ENCODE assay signal across 9 cellular contexts in the genomic region with DNA sequence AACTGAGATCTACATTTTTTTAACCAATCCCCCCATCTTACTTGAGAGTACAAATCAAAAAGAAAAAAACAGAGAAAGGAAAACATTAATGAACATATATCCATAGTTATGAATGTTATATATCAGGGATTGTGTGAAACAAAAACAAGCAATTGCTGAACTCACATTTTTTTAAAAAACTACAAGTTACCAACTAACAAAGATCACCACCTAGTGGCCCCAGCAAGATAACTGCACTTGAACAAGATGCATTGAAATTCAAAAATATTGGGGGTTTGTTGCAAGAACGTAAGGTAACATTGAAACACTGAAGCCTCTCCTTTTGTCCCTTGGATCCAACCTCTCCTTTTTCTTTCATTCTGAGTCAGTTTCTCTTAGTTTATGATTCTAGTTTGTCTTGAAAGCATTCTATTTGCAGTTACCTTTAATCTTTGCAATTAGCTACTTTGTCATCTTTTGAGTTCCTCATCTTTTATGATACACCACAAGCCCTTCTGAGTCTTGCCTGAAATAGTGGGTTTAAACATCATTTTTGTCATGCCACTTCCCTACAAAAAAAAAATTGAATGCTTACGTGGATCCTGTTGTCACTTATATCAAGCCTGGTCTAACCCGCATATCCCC.
DNase-seq lines count a peak whose midpoint lies in the region; ATAC-seq and TF ChIP-seq lines count a peak whose summit lies in the region.
"Had no signal": no experiment of that assay in that cellular context is flagged by ENCODE, and none has a peak within 500 bp of the region (broad histone marks: within the 10 kb centered on the region; RNA-seq: fewer than 3 reads in every experiment).

No MANE protein-coding gene starts in this region.

- H3K79me2 ChIP-seq in OCI-LY7 (ENCODE audit: insufficient read depth, low read depth, low read length) = no peaks in the 10 kb centered on the region

- no peak overlapping the region for H2AFZ ChIP-seq in OCI-LY7 (ENCODE audit: low read length)

- H3K4me3 ChIP-seq in OCI-LY7 (ENCODE audit: low read depth, low read length, poor library complexity, severe bottlenecking) (no peak overlapping the region), epithelial cell of esophagus (ENCODE audit: low read length) (no peak overlapping the region)
- H3K4me3 ChIP-seq: BLaER1 treated with 17β-estradiol and CSF1 and Interleukin-3, amounts not matched to agents 10 nM and 100 nM had no signal

- ATAC-seq in HG02938 (IDR thresholded peaks at IDR 0.05; ENCODE audit: unreplicated experiment) = peak; percentile 80

- no peaks in the 10 kb centered on the region for H3K4me1 Mint-ChIP-seq in progenitor cell of endocrine pancreas (ENCODE audit: low read depth)

- peaks cover 3% of the 10 kb centered on the region for H3K27me3 Mint-ChIP-seq in progenitor cell of endocrine pancreas

- no peak overlapping the region for H3K4me2 ChIP-seq in OCI-LY7 (ENCODE audit: low read length)
- H3K4me2 ChIP-seq: BLaER1 treated with 17β-estradiol and CSF1 and Interleukin-3, amounts not matched to agents 10 nM and 100 nM had no signal

- peaks cover 1% of the 10 kb centered on the region for H3K36me3 Mint-ChIP-seq in progenitor cell of endocrine pancreas (ENCODE audit: insufficient read depth)

- no peaks in the 10 kb centered on the region for H4K20me1 ChIP-seq in OCI-LY7 (ENCODE audit: insufficient read depth, low read length)
- H4K20me1 ChIP-seq: BLaER1 treated with 17β-estradiol and CSF1 and Interleukin-3, amounts not matched to agents 10 nM and 100 nM had no signal

- H3K4me1 ChIP-seq in OCI-LY7 (ENCODE audit: insufficient read depth, low read length, poor library complexity, severe bottlenecking) = no peaks in the 10 kb centered on the region
- H3K4me1 ChIP-seq: BLaER1 treated with 17β-estradiol and CSF1 and Interleukin-3, amounts not matched to agents 10 nM and 100 nM had no signal

- H3K27ac Mint-ChIP-seq in progenitor cell of endocrine pancreas = no peak overlapping the region

- H3K9me2 ChIP-seq in OCI-LY7 (ENCODE audit: insufficient read depth, low read length) = no peaks in the 10 kb centered on the region

- DNase-seq in NCI-H1092 treated with DMSO at 0.1 percent for 48 hours (lab: John Stamatoyannopoulos, UW) (peak; percentile 3), NCI-H1092 (lab: John Stamatoyannopoulos, UW) (no peak), OCI-LY7 (ENCODE audit: low spot score) (peak; percentile 14), epithelial cell of esophagus (ENCODE audit: low read depth) (peak; percentile 60), progenitor cell of endocrine pancreas (ENCODE audit: low spot score, unreplicated experiment) (no peak), activated gamma-delta T cell treated with Interleukin-2 at 50 U/mL for 16 hours (no peak), cerebellar nuclear complex (lab: John Stamatoyannopoulos, UW) (no peak)

- no peak overlapping the region for H3K4me3 Mint-ChIP-seq in progenitor cell of endocrine pancreas (ENCODE audit: low read depth)

- no peaks in the 10 kb centered on the region for H3K36me3 ChIP-seq in OCI-LY7 (ENCODE audit: insufficient read depth, low read length)
- H3K36me3 ChIP-seq: BLaER1 treated with 17β-estradiol and CSF1 and Interleukin-3, amounts not matched to agents 10 nM and 100 nM had no signal

- TF ChIP-seq CTCF in OCI-LY7 (conservative IDR thresholded peaks at IDR 0.05; ENCODE audit: low read length) = peak; percentile 76
- TF ChIP-seq CTCF in epithelial cell of esophagus (IDR thresholded peaks at IDR 0.05; ENCODE audit: insufficient read depth, low read depth, low read length, missing control alignments) = peak; percentile 73
- peak; percentile 78 for TF ChIP-seq CTCF in progenitor cell of endocrine pancreas (IDR thresholded peaks at IDR 0.05; ENCODE audit: unreplicated experiment)

- intact Hi-C loops in OCI-LY7 (cut with micrococcal nuclease; ENCODE audit: unreplicated experiment) = no loop called here

- H3K9me3 Mint-ChIP-seq in progenitor cell of endocrine pancreas (ENCODE audit: low read depth) = peaks cover 5% of the 10 kb centered on the region

- CTCF ChIA-PET in OCI-LY7 (lab: Charles Lee; ENCODE audit: unreplicated experiment) = no interaction called here

- POLR2A ChIA-PET in OCI-LY7 (lab: Charles Lee) = no interaction called here

- no TSS peak for BruUV-seq in OCI-LY7 (replicated peaks; lab: Mats Ljungman, UMichigan)

- H3K27ac ChIP-seq in OCI-LY7 (ENCODE audit: low read depth, low read length, poor library complexity, severe bottlenecking) = no peak overlapping the region
- H3K27ac ChIP-seq: BLaER1 treated with 17β-estradiol and CSF1 and Interleukin-3, amounts not matched to agents 10 nM and 100 nM had no signal

- 0 out of 2 replicates have a peak, but pooled peaks cover 5% of the 10 kb centered on the region for H3K9me3 ChIP-seq in OCI-LY7 (ENCODE audit: low read length)

Comparison
In these comparisons a context has a peak if more than half of its experiments do, and no peak if none do; other contexts are left out.
1. DNase-seq: peak in NCI-H1092 treated with DMSO at 0.1 percent for 48 hours (single experiment), OCI-LY7 (single experiment) and epithelial cell of esophagus (single experiment); none in NCI-H1092 (single experiment), progenitor cell of endocrine pancreas (single experiment), activated gamma-delta T cell treated with Interleukin-2 at 50 U/mL for 16 hours (single experiment) and cerebellar nuclear complex (0 of 2).
2. Peak in every context shown above with its lines, with median percentiles within 50 percentile points of each other: CTCF ChIP-seq.